ENCODE assay signal across 22 cellular contexts in the genomic region with DNA sequence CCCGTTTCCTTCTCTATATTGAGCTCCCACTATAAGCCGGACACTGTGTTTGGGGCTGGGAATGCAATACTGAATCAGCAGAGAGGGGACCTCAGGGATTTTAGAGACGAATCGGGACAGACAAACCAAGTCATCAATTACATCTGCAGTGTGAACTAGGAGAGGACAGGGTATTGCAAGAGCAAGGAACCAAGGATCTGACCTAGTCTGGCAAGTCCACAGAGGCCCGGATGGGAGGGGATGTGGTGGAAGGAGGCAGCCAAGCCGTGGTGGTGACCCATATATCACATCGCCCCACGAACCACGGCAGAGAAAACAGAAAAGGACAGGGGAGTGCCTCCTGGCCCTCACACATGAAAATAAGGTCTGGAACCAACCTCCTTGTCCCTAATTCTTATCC. TPM values are rescaled to one million over a fixed set of nuclear protein-coding genes. Genes with fewer than 3 reads are reported as not detected.
DNase-seq lines count a peak whose midpoint lies in the region; ATAC-seq, FAIRE-seq and TF ChIP-seq lines count a peak whose summit lies in the region.
"Had no signal": no experiment of that assay in that cellular context is flagged by ENCODE, and none has a peak within 500 bp of the region (broad histone marks: within the 10 kb centered on the region; RNA-seq: fewer than 3 reads in every experiment).

No MANE protein-coding gene starts in this region.

- peak overlapping the region; percentile 18 for H3K9ac ChIP-seq in mesenchymal stem cell (ENCODE audit: low read length)
- H3K9ac ChIP-seq: KMS-11 had no signal

- H2BK15ac ChIP-seq in mesenchymal stem cell (ENCODE audit: low read depth, poor library complexity, severe bottlenecking), result no peak overlapping the region

- H3K9me3 Mint-ChIP-seq in GM23338, result peaks cover 5% of the 10 kb centered on the region; the same call in 1 of the 3 replicates
- H3K9me3 Mint-ChIP-seq: natural killer cell had no signal

- H3K9me2 ChIP-seq in GM23338 (ENCODE audit: insufficient read depth), result no peaks in the 10 kb centered on the region

- H3K18ac ChIP-seq in mesenchymal stem cell (ENCODE audit: low read depth in 1 of 2, low read length in 2 of 2), result no peak overlapping the region

- H3K36me3 ChIP-seq in GM23338 (ENCODE audit: insufficient read depth) (no peaks in the 10 kb centered on the region), mesenchymal stem cell (ENCODE audit: control insufficient read depth in 1 of 2, insufficient read depth in 2 of 2, low read depth in 1 of 2, low read length in 2 of 2) (no peaks in the 10 kb centered on the region)
- H3K36me3 ChIP-seq: gastroesophageal sphincter, HAP-1 had no signal

- H3K4me3 ChIP-seq in GM23338, result no peak overlapping the region
- no peak overlapping the region for H3K4me3 ChIP-seq in choroid plexus epithelial cell (ENCODE audit: low read depth, low read length)
- H3K4me3 ChIP-seq in mesenchymal stem cell (ENCODE audit: insufficient read depth in 1 of 2, low read depth in 1 of 2, low read length in 2 of 2), result no peak overlapping the region
- H3K4me3 ChIP-seq: gastroesophageal sphincter, HAP-1 had no signal

- ATAC-seq in GM23338, result no peak
- no peak for ATAC-seq in left lobe of liver
- ATAC-seq: esophagus mucosa, gastroesophageal sphincter, natural killer cell had no signal

- no peak overlapping the region for H4K8ac ChIP-seq in mesenchymal stem cell (ENCODE audit: low read length)

- no peak overlapping the region for H3K23ac ChIP-seq in mesenchymal stem cell (ENCODE audit: low read length in 2 of 2)

- WGBS in mesenchymal stem cell, result 81% methylated on average over 8 of the region's 9 CpGs

- no peak overlapping the region; the same call in 1 of the 2 replicates for H3K27ac Mint-ChIP-seq in GM23338
- H3K27ac Mint-ChIP-seq: activated naive CD8-positive, alpha-beta T cell treated with anti-CD3 and anti-CD28 coated beads for 36 hours; activated T-helper 2 cell treated with anti-CD3 and anti-CD28 coated beads, Interferon-gamma antibody, Interleukin-2, Interleukin-4, amounts not matched to agents 10 μg/mL and 5 μg/mL and 100 μg/mL, durations not matched to agents 14 hours and 24 hours and 36 hours; natural killer cell; T-helper 2 cell treated with Interferon-gamma antibody and Interleukin-4, amounts not matched to agents 5 μg/mL and 100 μg/mL, for 36 hours had no signal

- H2AFZ ChIP-seq in GM23338 (peak overlapping the region; percentile 32; the same call in 1 of the 2 replicates), mesenchymal stem cell (ENCODE audit: low read depth, low read length) (no peak overlapping the region)

- H3K79me1 ChIP-seq in mesenchymal stem cell (replicated peaks; ENCODE audit: low read length, poor library complexity, severe bottlenecking), result no peaks in the 10 kb centered on the region

- H3K4me1 Mint-ChIP-seq in GM23338, result peaks cover 30% of the 10 kb centered on the region
- H3K4me1 Mint-ChIP-seq: activated naive CD8-positive, alpha-beta T cell treated with anti-CD3 and anti-CD28 coated beads for 36 hours; natural killer cell had no signal

- no peaks in the 10 kb centered on the region for H3K9me3 ChIP-seq in mesenchymal stem cell (ENCODE audit: control insufficient read depth, low read length)
- H3K9me3 ChIP-seq: gastroesophageal sphincter, HAP-1 had no signal

- H2BK120ac ChIP-seq in mesenchymal stem cell (ENCODE audit: low read depth, low read length), result no peak overlapping the region

- DNase-seq in GM23338 (ENCODE audit: low spot score) (no peak), choroid plexus epithelial cell (ENCODE audit: low read depth) (peak; percentile 19), mesenchymal stem cell (no peak), urothelium cell line (ENCODE audit: low spot score) (peak; percentile 2), left lobe of liver (ENCODE audit: low spot score) (no peak), KG1 (lab: John Stamatoyannopoulos, UW) (no peak), CD1c-positive myeloid dendritic cell (ENCODE audit: extremely low spot score) (no peak)
- DNase-seq: activated CD4-positive, alpha-beta T cell treated with anti-CD3 and anti-CD28 coated beads, Interleukin-2, amount 50 U/mL, for 1 hour; activated naive CD8-positive, alpha-beta T cell treated with anti-CD3 and anti-CD28 coated beads for 36 hours; DND-41; effector CD8-positive, alpha-beta T cell; MV-4-11; natural killer cell; NCI-H510A treated with DMSO at 0.1 percent for 48 hours had no signal

- no peak overlapping the region for H2AK5ac ChIP-seq in mesenchymal stem cell (ENCODE audit: low read length, severe bottlenecking)

- H3K4me1 ChIP-seq in GM23338 (ENCODE audit: insufficient read depth) (peaks cover 20% of the 10 kb centered on the region; the same call in 1 of the 2 replicates), mesenchymal stem cell (ENCODE audit: control insufficient read depth, insufficient read depth, low read depth, low read length) (no peaks in the 10 kb centered on the region)
- H3K4me1 ChIP-seq: gastroesophageal sphincter had no signal

- H3K27me3 ChIP-seq in GM23338 (ENCODE audit: insufficient read depth) (no peaks in the 10 kb centered on the region), mesenchymal stem cell (ENCODE audit: control insufficient read depth in 1 of 2, insufficient read depth in 1 of 2, low read length in 2 of 2) (peaks cover 30 to 55% of the 10 kb centered on the region in 2 experiments)

- H3K36me3 Mint-ChIP-seq in GM23338 (ENCODE audit: low read depth), result no peaks in the 10 kb centered on the region
- H3K36me3 Mint-ChIP-seq: activated naive CD8-positive, alpha-beta T cell treated with anti-CD3 and anti-CD28 coated beads for 36 hours; natural killer cell had no signal

- no peak for FAIRE-seq in urothelium cell line (lab: Jason Lieb, UNC)

- H3K4me2 ChIP-seq in GM23338 (no peak overlapping the region), mesenchymal stem cell (ENCODE audit: low read length, poor library complexity, severe bottlenecking) (no peak overlapping the region)
- H3K4me2 ChIP-seq: KMS-11 had no signal

- H3K4ac ChIP-seq in mesenchymal stem cell (ENCODE audit: low read depth in 1 of 2, low read length in 2 of 2), result no peak overlapping the region

- TF ChIP-seq CTCF in GM23338 (conservative IDR thresholded peaks at IDR 0.05; ENCODE audit: low read depth in 2 of 2) (no peak), choroid plexus epithelial cell (conservative IDR thresholded peaks at IDR 0.05; ENCODE audit: low read depth, low read length) (no peak)

- H3K79me2 ChIP-seq in GM23338 (replicated peaks; ENCODE audit: insufficient read depth), result no peaks in the 10 kb centered on the region

- H3K27ac ChIP-seq in GM23338 (ENCODE audit: low read depth) (no peak overlapping the region), mesenchymal stem cell (ENCODE audit: low read length, poor library complexity, severe bottlenecking) (no peak overlapping the region)
- H3K27ac ChIP-seq: gastroesophageal sphincter, KMS-11, VCaP had no signal

- H4K91ac ChIP-seq in mesenchymal stem cell (ENCODE audit: low read length), result no peak overlapping the region

- H3K14ac ChIP-seq in mesenchymal stem cell (ENCODE audit: low read length in 2 of 2), result no peak overlapping the region

- H2BK5ac ChIP-seq in mesenchymal stem cell (ENCODE audit: low read depth, low read length, poor library complexity, severe bottlenecking), result no peak overlapping the region

- no peaks in the 10 kb centered on the region for H4K20me1 ChIP-seq in GM23338 (replicated peaks; ENCODE audit: insufficient read depth)

- no peak overlapping the region for H3K4me3 Mint-ChIP-seq in GM23338
- H3K4me3 Mint-ChIP-seq: activated naive CD8-positive, alpha-beta T cell treated with anti-CD3 and anti-CD28 coated beads for 36 hours; natural killer cell; T-helper 2 cell treated with Interferon-gamma antibody and Interleukin-4, amounts not matched to agents 5 μg/mL and 100 μg/mL, for 36 hours had no signal

- no peaks in the 10 kb centered on the region for H3F3A ChIP-seq in GM23338 (replicated peaks; ENCODE audit: low read depth)

- H2BK12ac ChIP-seq in mesenchymal stem cell (ENCODE audit: low read length in 2 of 2), result no peak overlapping the region

- H3K27me3 Mint-ChIP-seq in GM23338 (ENCODE audit: insufficient read depth, low read depth, poor library complexity), result peaks cover 14% of the 10 kb centered on the region
- H3K27me3 Mint-ChIP-seq: activated naive CD8-positive, alpha-beta T cell treated with anti-CD3 and anti-CD28 coated beads for 36 hours had no signal

TF ChIP-seq in GM23338, 12 proteins besides CTCF, POLR2A, EP300 and RAD21:
- TF ChIP-seq CREB1 (CRISPR knock-in tag; IDR thresholded peaks at IDR 0.05; ENCODE audit: low read depth) (no peak), ZNF114 (CRISPR knock-in tag; IDR thresholded peaks at IDR 0.05) (no peak)

RNA-seq across cellular contexts. Expression of gene NXPH3, which starts 28.1 kb away (rescaled TPM):
- 2.7 and 4.7 TPM in 2 replicates for total RNA-seq in GM23338 (2014; rRNA removed; shearing (Covaris generic))
- 0.23 and 0.30 TPM in 2 replicates for polyA plus RNA-seq in GM23338 (2016; fragmentation: Nextera tagmentation; extraction: Ambion mirVana)
- 0.01 TPM for polyA plus RNA-seq in mesenchymal stem cell (2013, experiment 1 of 2)
- polyA plus RNA-seq in mesenchymal stem cell (2013, experiment 2 of 2), result 0.12 TPM
- 0.08 TPM for total RNA-seq in left lobe of liver
- total RNA-seq: kidney epithelial cell, natural killer cell had no signal

RNA-seq across cellular contexts. Expression of gene NGFR, which starts 52.5 kb away (rescaled TPM):
- 6.8 and 6.9 TPM in 2 replicates for total RNA-seq in GM23338 (2014; rRNA removed; shearing (Covaris generic))
- 2.3 and 2.8 TPM in 2 replicates for polyA plus RNA-seq in GM23338 (2016; fragmentation: Nextera tagmentation; extraction: Ambion mirVana)
- polyA plus RNA-seq in mesenchymal stem cell (2013, experiment 1 of 2), result 12.1 TPM
- polyA plus RNA-seq in mesenchymal stem cell (2013, experiment 2 of 2), result 11.7 TPM
- total RNA-seq in left lobe of liver, result 14.0 TPM

Comparison
In these comparisons a context has a peak if more than half of its experiments do, and no peak if none do; other contexts are left out.
1. DNase-seq: peak in choroid plexus epithelial cell (single experiment) and urothelium cell line (single experiment); none in GM23338 (single experiment), mesenchymal stem cell (single experiment), left lobe of liver (single experiment), KG1 (single experiment) and CD1c-positive myeloid dendritic cell (single experiment).